ENCODE assay signal across 8 cellular contexts in the genomic region with DNA sequence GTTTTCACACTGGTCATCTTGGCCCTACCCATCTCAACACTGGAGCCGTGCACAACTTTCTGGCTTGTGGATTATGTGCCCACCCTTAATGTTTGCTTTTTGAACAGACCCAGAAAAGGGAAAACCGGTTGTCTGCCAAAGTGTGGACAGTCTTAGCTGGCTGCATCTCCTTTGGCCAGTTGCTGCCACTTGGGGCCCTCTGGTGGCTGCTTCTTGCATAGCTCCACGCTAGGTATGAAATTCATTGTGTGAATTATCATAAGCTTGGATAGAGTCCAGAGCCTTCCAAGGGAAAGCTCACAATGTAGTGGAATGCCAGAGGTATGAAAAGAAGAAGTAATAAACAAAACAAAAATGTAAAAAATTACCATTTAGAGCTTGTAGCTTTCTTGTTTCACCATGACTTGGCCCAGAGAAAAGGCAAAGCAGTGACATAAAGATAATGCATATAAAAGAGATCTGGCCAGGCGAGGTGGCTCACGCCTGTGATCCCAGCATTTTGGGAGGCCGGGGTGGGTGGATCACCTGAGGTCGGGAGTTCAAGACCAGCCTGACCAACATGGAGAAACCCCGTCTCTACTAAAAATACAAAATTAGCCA. TPM values are rescaled to one million over a fixed set of nuclear protein-coding genes. Genes with fewer than 3 reads are reported as not detected.
DNase-seq lines count a peak whose midpoint lies in the region; ATAC-seq and TF ChIP-seq lines count a peak whose summit lies in the region.
"Had no signal": no experiment of that assay in that cellular context is flagged by ENCODE, and none has a peak within 500 bp of the region (broad histone marks: within the 10 kb centered on the region; RNA-seq: fewer than 3 reads in every experiment).

No MANE protein-coding gene starts in this region.

- TF ChIP-seq CTCF in astrocyte of the spinal cord (IDR thresholded peaks at IDR 0.05; ENCODE audit: low read depth, low read length) = peak; percentile 97

- H3K4me1 Mint-ChIP-seq in T-cell (peaks cover 0 to 2% (median 0%) of the 10 kb centered on the region in 3 donors), immature natural killer cell (no peaks in the 10 kb centered on the region)

- POLR2A ChIA-PET in T-cell (lab: Charles Lee) = no interaction called here

- H3K36me3 Mint-ChIP-seq in T-cell (peaks cover 3% of the 10 kb centered on the region), immature natural killer cell (peaks cover 0 to 4% (median 0%) of the 10 kb centered on the region in 3 donors)

- H3K4me3 Mint-ChIP-seq in T-cell = no peak overlapping the region
- H3K4me3 Mint-ChIP-seq in immature natural killer cell = no peak overlapping the region

- H3K9me3 Mint-ChIP-seq in T-cell = peaks cover 2 to 4% (median 3%) of the 10 kb centered on the region in 3 donors
- peaks cover 0 to 8% (median 5%) of the 10 kb centered on the region in 6 donors for H3K9me3 Mint-ChIP-seq in immature natural killer cell

- peak; percentile 78 for ATAC-seq in GM21529 (IDR thresholded peaks at IDR 0.05; ENCODE audit: unreplicated experiment)
- peak in 2 of 4 experiments; percentile 51 to 52 for ATAC-seq in T-cell (replicated peaks in 1 of 4)

- DNase-seq in GM04503 (ENCODE audit: low read depth) (peak; percentile 12), T-cell (peak in 21 of 34 experiments; percentile 5 to 50 (median 24)), astrocyte of the spinal cord (ENCODE audit: low read depth, low spot score) (peak; percentile 61), immature natural killer cell (peak; percentile 10 to 32 (median 14))
- DNase-seq in stimulated activated CD4-positive, alpha-beta T cell treated with anti-CD3 and anti-CD28 coated beads, Interleukin-15, amount 100 ng/mL, for 24 hours = peak; percentile 71

- TF ChIP-seq EP300 in Ishikawa (IDR thresholded peaks at IDR 0.05; ENCODE audit: borderline replicate concordance) = no peak

- TF ChIP-seq RAD21 in Ishikawa (IDR thresholded peaks at IDR 0.05; ENCODE audit: low read depth) = peak; percentile 87

- in situ Hi-C loops in astrocyte of the spinal cord (cut with HindIII; ENCODE audit: low sequenced_read_pairs) = no loop called here

- H3K4me3 ChIP-seq in astrocyte of the spinal cord (ENCODE audit: low read depth, low read length) = no peak overlapping the region

- H3K27ac Mint-ChIP-seq in T-cell (no peak overlapping the region), immature natural killer cell (no peak overlapping the region)

- CTCF ChIA-PET in T-cell (lab: Charles Lee) = interaction anchor here in 1 of 2 donors (0.6 to 0.7 kb wide), 3 partner anchors 64 to 78 kb away, joined by 3 read pairs; a partner anchor contains a TSS

- H3K27me3 Mint-ChIP-seq in T-cell = peaks cover 2 to 14% of the 10 kb centered on the region in 2 donors
- H3K27me3 Mint-ChIP-seq in immature natural killer cell (ENCODE audit: low read depth in 3 of 3) = peaks cover 2 to 14% (median 5%) of the 10 kb centered on the region in 3 donors

TF ChIP-seq in Ishikawa, 13 proteins besides CTCF, POLR2A, EP300 and RAD21:
- TF ChIP-seq FOXM1 (IDR thresholded peaks at IDR 0.05; ENCODE audit: borderline replicate concordance, low read depth) = no peak
- no peak for TF ChIP-seq CREB1 (IDR thresholded peaks at IDR 0.05; ENCODE audit: low read depth)
- TF ChIP-seq NFIC (IDR thresholded peaks at IDR 0.05) = peak; percentile 50
- no peak for TF ChIP-seq TAF1 (IDR thresholded peaks at IDR 0.05; ENCODE audit: low read depth)
- TF ChIP-seq, protein P1, sequence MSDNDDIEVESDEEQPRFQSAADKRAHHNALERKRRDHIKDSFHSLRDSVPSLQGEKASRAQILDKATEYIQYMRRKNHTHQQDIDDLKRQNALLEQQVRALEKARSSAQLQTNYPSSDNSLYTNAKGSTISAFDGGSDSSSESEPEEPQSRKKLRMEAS (IDR thresholded peaks at IDR 0.05) = no peak
- TF ChIP-seq CEBPB (IDR thresholded peaks at IDR 0.05) = no peak
- TF ChIP-seq EGR1 (IDR thresholded peaks at IDR 0.05) = no peak
- no peak for TF ChIP-seq TCF12 (IDR thresholded peaks at IDR 0.05; ENCODE audit: low read depth)
- TF ChIP-seq, protein P2, sequence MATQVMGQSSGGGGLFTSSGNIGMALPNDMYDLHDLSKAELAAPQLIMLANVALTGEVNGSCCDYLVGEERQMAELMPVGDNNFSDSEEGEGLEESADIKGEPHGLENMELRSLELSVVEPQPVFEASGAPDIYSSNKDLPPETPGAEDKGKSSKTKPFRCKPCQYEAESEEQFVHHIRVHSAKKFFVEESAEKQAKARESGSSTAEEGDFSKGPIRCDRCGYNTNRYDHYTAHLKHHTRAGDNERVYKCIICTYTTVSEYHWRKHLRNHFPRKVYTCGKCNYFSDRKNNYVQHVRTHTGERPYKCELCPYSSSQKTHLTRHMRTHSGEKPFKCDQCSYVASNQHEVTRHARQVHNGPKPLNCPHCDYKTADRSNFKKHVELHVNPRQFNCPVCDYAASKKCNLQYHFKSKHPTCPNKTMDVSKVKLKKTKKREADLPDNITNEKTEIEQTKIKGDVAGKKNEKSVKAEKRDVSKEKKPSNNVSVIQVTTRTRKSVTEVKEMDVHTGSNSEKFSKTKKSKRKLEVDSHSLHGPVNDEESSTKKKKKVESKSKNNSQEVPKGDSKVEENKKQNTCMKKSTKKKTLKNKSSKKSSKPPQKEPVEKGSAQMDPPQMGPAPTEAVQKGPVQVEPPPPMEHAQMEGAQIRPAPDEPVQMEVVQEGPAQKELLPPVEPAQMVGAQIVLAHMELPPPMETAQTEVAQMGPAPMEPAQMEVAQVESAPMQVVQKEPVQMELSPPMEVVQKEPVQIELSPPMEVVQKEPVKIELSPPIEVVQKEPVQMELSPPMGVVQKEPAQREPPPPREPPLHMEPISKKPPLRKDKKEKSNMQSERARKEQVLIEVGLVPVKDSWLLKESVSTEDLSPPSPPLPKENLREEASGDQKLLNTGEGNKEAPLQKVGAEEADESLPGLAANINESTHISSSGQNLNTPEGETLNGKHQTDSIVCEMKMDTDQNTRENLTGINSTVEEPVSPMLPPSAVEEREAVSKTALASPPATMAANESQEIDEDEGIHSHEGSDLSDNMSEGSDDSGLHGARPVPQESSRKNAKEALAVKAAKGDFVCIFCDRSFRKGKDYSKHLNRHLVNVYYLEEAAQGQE (IDR thresholded peaks at IDR 0.05; ENCODE audit: low read depth) = no peak
- TF ChIP-seq, protein P3, sequence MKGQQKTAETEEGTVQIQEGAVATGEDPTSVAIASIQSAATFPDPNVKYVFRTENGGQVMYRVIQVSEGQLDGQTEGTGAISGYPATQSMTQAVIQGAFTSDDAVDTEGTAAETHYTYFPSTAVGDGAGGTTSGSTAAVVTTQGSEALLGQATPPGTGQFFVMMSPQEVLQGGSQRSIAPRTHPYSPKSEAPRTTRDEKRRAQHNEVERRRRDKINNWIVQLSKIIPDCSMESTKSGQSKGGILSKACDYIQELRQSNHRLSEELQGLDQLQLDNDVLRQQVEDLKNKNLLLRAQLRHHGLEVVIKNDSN (IDR thresholded peaks at IDR 0.05) = no peak
- no peak for TF ChIP-seq ZBTB7A (IDR thresholded peaks at IDR 0.05; ENCODE audit: low read depth)
- TF ChIP-seq TEAD4 (IDR thresholded peaks at IDR 0.05) = 0 out of 2 replicates have a peak, but pooled peaks have one; percentile 30

RNA-seq across cellular contexts. Expression of a gene that starts 12.5 kb away (rescaled TPM):
- total RNA-seq in T-cell = not detected
- not detected for polyA plus RNA-seq in immature natural killer cell
- polyA plus RNA-seq: esophagus had no signal

RNA-seq across cellular contexts. Expression of a gene that starts 31.3 kb away (rescaled TPM):
- not detected for total RNA-seq in T-cell
- polyA plus RNA-seq in immature natural killer cell = not detected
- polyA plus RNA-seq: esophagus had no signal

Comparison
In these comparisons a context has a peak if more than half of its experiments do, and no peak if none do; other contexts are left out.
1. DNase-seq: peak in every context shown above with its lines; median percentile 71 in stimulated activated CD4-positive, alpha-beta T cell treated with anti-CD3 and anti-CD28 coated beads, Interleukin-15, amount 100 ng/mL, for 24 hours; 61 in astrocyte of the spinal cord; 24 in T-cell; 14 in immature natural killer cell; 12 in GM04503.